ENCODE assay signal across 25 cellular contexts in the genomic region with DNA sequence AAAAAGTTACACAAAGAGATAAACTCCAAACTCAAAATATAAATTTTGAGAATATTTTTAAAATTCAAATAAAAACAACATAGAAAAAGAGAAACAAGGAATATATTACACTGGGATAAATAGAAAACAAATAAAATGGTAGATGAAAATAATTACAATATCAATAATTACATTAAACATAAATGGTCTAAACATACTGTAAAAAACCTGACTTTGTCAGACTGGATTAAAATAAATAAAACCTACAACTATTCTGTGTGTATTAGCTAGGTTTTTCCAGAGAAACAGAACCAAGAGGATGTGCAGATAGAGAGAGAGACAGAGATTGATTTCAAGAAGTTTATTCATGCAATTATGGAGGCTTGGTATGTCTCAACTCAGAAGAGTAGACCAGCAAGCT.
"Had no signal": no experiment of that assay in that cellular context is flagged by ENCODE, and none has a peak within 500 bp of the region (broad histone marks: within the 10 kb centered on the region; RNA-seq: fewer than 3 reads in every experiment).

No MANE protein-coding gene starts in this region.

- H3K4me1 ChIP-seq: colonic mucosa, gastrocnemius medialis, heart right ventricle, left lung, lower lobe of right lung had no signal

- DNase-seq: colonic mucosa; cortex of kidney; effector CD8-positive, alpha-beta T cell; effector memory CD8-positive, alpha-beta T cell; endodermal cell; erythroblast; esophagus squamous epithelium; foreskin fibroblast; foreskin melanocyte; gastrocnemius medialis; glutamatergic neuron; head of caudate nucleus; heart right ventricle; hippocampal formation; islet precursor cell; left cardiac atrium; left lung; left ventricle myocardium superior; lower lobe of right lung; mesenchymal stem cell; mucosa of descending colon; naive B cell had no signal

- H3K9me3 ChIP-seq: colonic mucosa, esophagus squamous epithelium, gastrocnemius medialis, heart right ventricle, left lung, lower lobe of right lung, mucosa of descending colon had no signal

- H3K27me3 ChIP-seq: colonic mucosa, esophagus squamous epithelium, gastrocnemius medialis, heart right ventricle, left lung had no signal

- H3K36me3 ChIP-seq: colonic mucosa, gastrocnemius medialis, left lung had no signal

- FAIRE-seq: endometrium had no signal

- H3K27ac ChIP-seq: colonic mucosa, epithelial cell of prostate, esophagus squamous epithelium, gastrocnemius medialis, heart right ventricle, left lung, lower lobe of right lung had no signal

- H3K4me3 ChIP-seq: colonic mucosa, esophagus squamous epithelium, gastrocnemius medialis, heart right ventricle, left lung, lower lobe of right lung, mucosa of descending colon had no signal

- ATAC-seq: effector memory CD8-positive, alpha-beta T cell; esophagus mucosa; gastrocnemius medialis; heart right ventricle; left cardiac atrium; left lung; left ventricle myocardium superior; lower lobe of right lung; mucosa of descending colon had no signal
